Comparison of ENCODE assay signal across 8 cellular contexts in genomic region chrX:133529578-133529977, GRCh38.
"Had no signal": no experiment of that assay in that cellular context is flagged by ENCODE, and none has a peak within 500 bp of the region (broad histone marks: within the 10 kb centered on the region; RNA-seq: fewer than 3 reads in every experiment).

No MANE protein-coding gene starts in this region.

- DNase-seq: IMR-90, KBM-7, KG1 had no signal

- H3K4me3 Mint-ChIP-seq: IgD-negative memory B cell had no signal

- H3K9ac ChIP-seq: KMS-11 had no signal

- H3K4me2 ChIP-seq: KMS-11 had no signal

- H3K4me1 Mint-ChIP-seq: IgD-negative memory B cell had no signal

- ATAC-seq: K562 had no signal

- H3K27ac Mint-ChIP-seq: IgD-negative memory B cell had no signal

- H3K9me3 Mint-ChIP-seq: IgD-negative memory B cell had no signal

- H3K4me3 ChIP-seq: K562 had no signal

- H3K27ac ChIP-seq: HL-60, KMS-11 had no signal

- H3K27me3 Mint-ChIP-seq: IgD-negative memory B cell had no signal

- H3K36me3 Mint-ChIP-seq: IgD-negative memory B cell had no signal

- FAIRE-seq: HTR-8/SVneo, K562 had no signal
